Comparison of ENCODE assay signal across 36 cellular contexts in the genomic region with DNA sequence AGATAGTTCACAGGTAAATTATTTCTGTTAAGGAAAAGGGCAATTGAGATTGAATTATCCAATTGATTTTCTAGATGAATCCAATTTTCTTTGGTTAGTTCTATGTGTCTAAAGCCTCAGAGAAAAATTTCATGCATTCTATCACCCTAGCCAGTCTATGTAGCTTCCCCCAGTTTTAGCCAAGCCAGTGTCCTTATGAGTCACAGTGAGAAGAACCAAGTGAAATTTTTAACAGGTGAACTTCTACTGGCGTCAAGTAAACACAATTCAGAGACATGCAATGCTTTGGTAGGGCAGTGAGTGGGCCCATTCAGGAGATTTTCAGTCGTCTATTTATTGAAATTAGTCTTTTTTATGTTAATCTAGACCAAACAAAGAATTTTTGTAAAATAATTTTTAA.
DNase-seq lines count a peak whose midpoint lies in the region; ATAC-seq, FAIRE-seq and TF ChIP-seq lines count a peak whose summit lies in the region.
"Had no signal": no experiment of that assay in that cellular context is flagged by ENCODE, and none has a peak within 500 bp of the region (broad histone marks: within the 10 kb centered on the region; RNA-seq: fewer than 3 reads in every experiment).

No MANE protein-coding gene starts in this region.

- H4K20me1 ChIP-seq in GM23248 (ENCODE audit: insufficient read depth) (no peaks in the 10 kb centered on the region), OCI-LY7 (ENCODE audit: insufficient read depth, low read length) (no peaks in the 10 kb centered on the region)
- H4K20me1 ChIP-seq: BLaER1 had no signal

- H3K27ac ChIP-seq in GM23248 (no peak overlapping the region), OCI-LY7 (ENCODE audit: low read depth, low read length, poor library complexity, severe bottlenecking) (no peak overlapping the region)
- H3K27ac ChIP-seq: BLaER1, cardiac muscle cell, colonic mucosa, HL-60, psoas muscle, sigmoid colon had no signal

- POLR2A ChIA-PET in OCI-LY7 (lab: Charles Lee) = no interaction called here

- TF ChIP-seq CTCF in OCI-LY7 (conservative IDR thresholded peaks at IDR 0.05; ENCODE audit: low read length) = no peak

- no peaks in the 10 kb centered on the region for H3K27me3 ChIP-seq in GM23248 (replicated peaks; ENCODE audit: insufficient read depth)
- H3K27me3 ChIP-seq: BLaER1, cardiac muscle cell, colonic mucosa, sigmoid colon had no signal

- H3F3A ChIP-seq in GM23248 (ENCODE audit: insufficient read depth) = no peaks in the 10 kb centered on the region

- no peaks in the 10 kb centered on the region for H3K4me1 ChIP-seq in GM23248 (ENCODE audit: insufficient read depth)
- H3K4me1 ChIP-seq in OCI-LY7 (ENCODE audit: insufficient read depth, low read length, poor library complexity, severe bottlenecking) = no peaks in the 10 kb centered on the region
- H3K4me1 ChIP-seq: colonic mucosa, psoas muscle, sigmoid colon had no signal

- 26 to 33% methylated on average over 2 of the region's 2 CpGs for WGBS in GM23248 (ENCODE audit: low coverage in 1 of 2, low lambda C conversion rate in 2 of 2, missing lambda C conversion rate in 2 of 2), 2 experiments

- H2AFZ ChIP-seq in GM23248 (0 out of 2 replicates have a peak overlapping the region, but pooled peaks have one; percentile 15), OCI-LY7 (ENCODE audit: low read length) (no peak overlapping the region)
- H2AFZ ChIP-seq: GM23338 had no signal

- in situ Hi-C loops in GM23248 (cut with MboI) = no loop called here

- H3K79me2 ChIP-seq in GM23248 (ENCODE audit: insufficient read depth) (no peaks in the 10 kb centered on the region), OCI-LY7 (ENCODE audit: insufficient read depth, low read depth, low read length) (no peaks in the 10 kb centered on the region)

- no TSS peak for BruUV-seq in OCI-LY7 (replicated peaks; lab: Mats Ljungman, UMichigan)

- FAIRE-seq in RCC 7860 (lab: Jason Lieb, UNC) = no peak
- FAIRE-seq: astrocyte, GM12891, GM19239, TTC549 had no signal

- H3K9me3 ChIP-seq in GM23248 (ENCODE audit: low read depth) = no peaks in the 10 kb centered on the region
- no peaks in the 10 kb centered on the region for H3K9me3 ChIP-seq in OCI-LY7 (ENCODE audit: low read length)
- H3K9me3 ChIP-seq: BLaER1, colonic mucosa, psoas muscle, sigmoid colon had no signal

- H3K9ac ChIP-seq in GM23248 = no peak overlapping the region
- H3K9ac ChIP-seq: BLaER1 had no signal

- H3K4me3 ChIP-seq in GM23248 (no peak overlapping the region), OCI-LY7 (ENCODE audit: low read depth, low read length, poor library complexity, severe bottlenecking) (no peak overlapping the region)
- H3K4me3 ChIP-seq: BLaER1, cardiac muscle cell, colonic mucosa, GM23338, psoas muscle, sigmoid colon had no signal

- ATAC-seq in GM18870 (IDR thresholded peaks at IDR 0.05; ENCODE audit: unreplicated experiment) (peak; percentile 77), HG03159 (IDR thresholded peaks at IDR 0.05; ENCODE audit: unreplicated experiment) (peak; percentile 50)
- ATAC-seq: activated CD8-positive, alpha-beta memory T cell treated with anti-CD3 and anti-CD28 coated beads, Interleukin-2, amount 10 ng/mL, durations not matched to agents 7 days and 5 days; activated naive CD8-positive, alpha-beta T cell treated with anti-CD3 and anti-CD28 coated beads, Interleukin-2, amount 50 U/mL, for 24 hours; activated T-cell treated with anti-CD3 and anti-CD28 coated beads, Interleukin-2, amount 50 U/mL, for 4 hours; GM23338; natural killer cell; psoas muscle; SK-N-SH treated with all-trans-retinoic acid at 6 μM for 48 hours; T-helper 17 cell had no signal

- intact Hi-C loops in OCI-LY7 (cut with micrococcal nuclease; ENCODE audit: unreplicated experiment) = no loop called here

- H3K4me2 ChIP-seq in GM23248 (ENCODE audit: unreplicated experiment) (no peak overlapping the region), OCI-LY7 (ENCODE audit: low read length) (no peak overlapping the region)
- H3K4me2 ChIP-seq: BLaER1, GM23338 had no signal

- H3K36me3 ChIP-seq in GM23248 (ENCODE audit: low read depth) = no peaks in the 10 kb centered on the region
- H3K36me3 ChIP-seq in OCI-LY7 (ENCODE audit: insufficient read depth, low read length) = no peaks in the 10 kb centered on the region
- H3K36me3 ChIP-seq: BLaER1, cardiac muscle cell, colonic mucosa, sigmoid colon had no signal

- CTCF ChIA-PET in OCI-LY7 (lab: Charles Lee; ENCODE audit: unreplicated experiment) = no interaction called here

- DNase-seq in GM23248 (no peak), myocyte (ENCODE audit: low read depth) (peak; percentile 20), OCI-LY7 (ENCODE audit: low spot score) (no peak), GOT3 (lab: John Stamatoyannopoulos, UW) (no peak), SIG-M5 treated with dmso at 0.1 percent for 504 hours (lab: John Stamatoyannopoulos, UW; ENCODE audit: unreplicated experiment) (no peak), RCC 7860 (ENCODE audit: low spot score) (no peak)
- DNase-seq: activated CD8-positive, alpha-beta memory T cell treated with anti-CD3 and anti-CD28 coated beads, Interleukin-2, amount 10 ng/mL, durations not matched to agents 7 days and 5 days; activated naive CD4-positive, alpha-beta T cell; activated naive CD8-positive, alpha-beta T cell treated with anti-CD3 and anti-CD28 coated beads, Interleukin-2, amount 50 U/mL, for 24 hours; activated T-cell treated with anti-CD3 and anti-CD28 coated beads, Interleukin-2, amount 50 U/mL, for 4 hours; colonic mucosa; DMS153; effector CD8-positive, alpha-beta T cell; hypothalamus; KBM-7; natural killer cell; NCI-H1092 treated with DMSO at 0.1 percent for 48 hours; NCI-H187; NCI-H2171; NCI-H524 treated with DMSO at 0.1 percent for 48 hours; nucleus accumbens; psoas muscle; sigmoid colon; stimulated activated CD4-positive, alpha-beta T cell treated with anti-CD3 and anti-CD28 coated beads, Interleukin-4, amount 100 ng/mL, for 4 hours; T-helper 17 cell had no signal

- H3K9me2 ChIP-seq in GM23248 (ENCODE audit: insufficient read depth) (no peaks in the 10 kb centered on the region), OCI-LY7 (ENCODE audit: insufficient read depth, low read length) (no peaks in the 10 kb centered on the region)
